ENCODE assay signal across 1 cellular context in genomic region chr2:141869572-141869971, GRCh38.
TF ChIP-seq lines count a peak whose summit lies in the region.

No MANE protein-coding gene starts in this region.

TF ChIP-seq in GM23338, 12 proteins besides CTCF, POLR2A, EP300 and RAD21 (continued from another document):
- no peak for TF ChIP-seq REST (IDR thresholded peaks at IDR 0.05; ENCODE audit: unreplicated experiment)
- no peak for TF ChIP-seq CREB1 (CRISPR knock-in tag; IDR thresholded peaks at IDR 0.05; ENCODE audit: low read depth)
